17 cellular contexts compared by ENCODE assay signal in genomic region chr7:84091318-84091717, GRCh38.
DNase-seq lines count a peak whose midpoint lies in the region; ATAC-seq lines count a peak whose summit lies in the region.
"Had no signal": no experiment of that assay in that cellular context is flagged by ENCODE, and none has a peak within 500 bp of the region (broad histone marks: within the 10 kb centered on the region; RNA-seq: fewer than 3 reads in every experiment).

No MANE protein-coding gene starts in this region.

- H3K4me3 Mint-ChIP-seq in activated naive CD4-positive, alpha-beta T cell treated with anti-CD3 and anti-CD28 coated beads, Interleukin-2, amount 50 U/mL, for 24 hours = peak overlapping the region; percentile 69
- peak overlapping the region; percentile 43 for H3K4me3 Mint-ChIP-seq in activated T-helper 2 cell treated with anti-CD3 and anti-CD28 coated beads, Interferon-gamma antibody, Interleukin-2, Interleukin-4, amounts not matched to agents 10 μg/mL and 5 μg/mL and 100 μg/mL, durations not matched to agents 14 hours and 24 hours and 36 hours (ENCODE audit: low read depth)
- H3K4me3 Mint-ChIP-seq in stimulated activated naive CD8-positive, alpha-beta T cell treated with anti-CD3 and anti-CD28 coated beads, Interleukin-15, amount 100 ng/mL, for 72 hours = peak overlapping the region; percentile 78 to 81
- H3K4me3 Mint-ChIP-seq: activated CD8-positive, alpha-beta memory T cell treated with anti-CD3 and anti-CD28 coated beads, Interleukin-2, amount 10 ng/mL, durations not matched to agents 7 days and 5 days; H9 had no signal

- H3K9me3 Mint-ChIP-seq in activated naive CD4-positive, alpha-beta T cell treated with anti-CD3 and anti-CD28 coated beads, Interleukin-2, amount 50 U/mL, for 24 hours = peaks cover 4% of the 10 kb centered on the region
- no peaks in the 10 kb centered on the region for H3K9me3 Mint-ChIP-seq in activated T-helper 2 cell treated with anti-CD3 and anti-CD28 coated beads, Interferon-gamma antibody, Interleukin-2, Interleukin-4, amounts not matched to agents 10 μg/mL and 5 μg/mL and 100 μg/mL, durations not matched to agents 14 hours and 24 hours and 36 hours
- H3K9me3 Mint-ChIP-seq in stimulated activated naive CD8-positive, alpha-beta T cell treated with anti-CD3 and anti-CD28 coated beads, Interleukin-15, amount 100 ng/mL, for 72 hours = peaks cover 5 to 7% of the 10 kb centered on the region in 2 donors
- H3K9me3 Mint-ChIP-seq: H9 had no signal

- H3K27me3 Mint-ChIP-seq in activated naive CD4-positive, alpha-beta T cell treated with anti-CD3 and anti-CD28 coated beads, Interleukin-2, amount 50 U/mL, for 24 hours = no peaks in the 10 kb centered on the region
- no peaks in the 10 kb centered on the region for H3K27me3 Mint-ChIP-seq in activated T-helper 2 cell treated with anti-CD3 and anti-CD28 coated beads, Interferon-gamma antibody, Interleukin-2, Interleukin-4, amounts not matched to agents 10 μg/mL and 5 μg/mL and 100 μg/mL, durations not matched to agents 14 hours and 24 hours and 36 hours (ENCODE audit: low read depth)
- H3K27me3 Mint-ChIP-seq in stimulated activated naive CD8-positive, alpha-beta T cell treated with anti-CD3 and anti-CD28 coated beads, Interleukin-15, amount 100 ng/mL, for 72 hours = no peaks in the 10 kb centered on the region
- H3K27me3 Mint-ChIP-seq: activated CD8-positive, alpha-beta memory T cell treated with anti-CD3 and anti-CD28 coated beads, Interleukin-2, amount 10 ng/mL, durations not matched to agents 7 days and 5 days had no signal

- intact Hi-C loops in activated T-helper 2 cell treated with anti-CD3 and anti-CD28 coated beads, Interferon-gamma antibody, Interleukin-2, Interleukin-4, amounts not matched to agents 10 μg/mL and 5 μg/mL and 100 μg/mL, durations not matched to agents 14 hours and 24 hours and 36 hours (cut with micrococcal nuclease) = loop anchor here (5.0 kb wide), 1 partner anchor 96 kb away; no protein-coding TSS in a partner anchor

- no peak for ATAC-seq in stimulated activated naive CD8-positive, alpha-beta T cell treated with anti-CD3 and anti-CD28 coated beads, Interleukin-15, amount 100 ng/mL, for 72 hours
- ATAC-seq: activated CD8-positive, alpha-beta memory T cell treated with anti-CD3 and anti-CD28 coated beads, Interleukin-2, amount 10 ng/mL, durations not matched to agents 7 days and 5 days; heart right ventricle had no signal

- no peak for DNase-seq in activated naive CD4-positive, alpha-beta T cell (lab: John Stamatoyannopoulos, UW)
- peak; percentile 70 for DNase-seq in LoVo (ENCODE audit: low spot score)
- no peak for DNase-seq in activated T-helper 2 cell treated with anti-CD3 and anti-CD28 coated beads, Interferon-gamma antibody, Interleukin-2, Interleukin-4, amounts not matched to agents 10 μg/mL and 5 μg/mL and 100 μg/mL, durations not matched to agents 14 hours and 24 hours and 36 hours (ENCODE audit: low spot score)
- no peak for DNase-seq in stimulated activated naive CD8-positive, alpha-beta T cell treated with anti-CD3 and anti-CD28 coated beads, Interleukin-15, amount 100 ng/mL, for 72 hours
- DNase-seq in stimulated activated CD4-positive, alpha-beta T cell treated with anti-CD3 and anti-CD28 coated beads, Interleukin-1b, Interleukin-23, amount 100 ng/mL, for 48 hours = no peak
- no peak for DNase-seq in NCI-H187 treated with DMSO at 0.1 percent for 48 hours (lab: John Stamatoyannopoulos, UW)
- no peak for DNase-seq in cerebellar nuclear complex (lab: John Stamatoyannopoulos, UW)
- DNase-seq: activated CD8-positive, alpha-beta memory T cell treated with anti-CD3 and anti-CD28 coated beads, Interleukin-2, amount 10 ng/mL, durations not matched to agents 7 days and 5 days; caudate nucleus; effector CD4-positive, alpha-beta T cell; H9; heart right ventricle; MM.1S; NCI-H1930; NCI-H524; nucleus accumbens had no signal

- no peaks in the 10 kb centered on the region for H3K36me3 Mint-ChIP-seq in activated naive CD4-positive, alpha-beta T cell treated with anti-CD3 and anti-CD28 coated beads, Interleukin-2, amount 50 U/mL, for 24 hours
- no peaks in the 10 kb centered on the region for H3K36me3 Mint-ChIP-seq in activated T-helper 2 cell treated with anti-CD3 and anti-CD28 coated beads, Interferon-gamma antibody, Interleukin-2, Interleukin-4, amounts not matched to agents 10 μg/mL and 5 μg/mL and 100 μg/mL, durations not matched to agents 14 hours and 24 hours and 36 hours (ENCODE audit: low read depth)
- H3K36me3 Mint-ChIP-seq: activated CD8-positive, alpha-beta memory T cell treated with anti-CD3 and anti-CD28 coated beads, Interleukin-2, amount 10 ng/mL, durations not matched to agents 7 days and 5 days had no signal

- H3K4me1 Mint-ChIP-seq in activated naive CD4-positive, alpha-beta T cell treated with anti-CD3 and anti-CD28 coated beads, Interleukin-2, amount 50 U/mL, for 24 hours = peaks cover 72% of the 10 kb centered on the region
- peaks cover 15% of the 10 kb centered on the region for H3K4me1 Mint-ChIP-seq in activated T-helper 2 cell treated with anti-CD3 and anti-CD28 coated beads, Interferon-gamma antibody, Interleukin-2, Interleukin-4, amounts not matched to agents 10 μg/mL and 5 μg/mL and 100 μg/mL, durations not matched to agents 14 hours and 24 hours and 36 hours (ENCODE audit: low read depth)
- H3K4me1 Mint-ChIP-seq in stimulated activated naive CD8-positive, alpha-beta T cell treated with anti-CD3 and anti-CD28 coated beads, Interleukin-15, amount 100 ng/mL, for 72 hours = peaks cover 39% of the 10 kb centered on the region

- peak overlapping the region; percentile 92 for H3K27ac Mint-ChIP-seq in activated naive CD4-positive, alpha-beta T cell treated with anti-CD3 and anti-CD28 coated beads, Interleukin-2, amount 50 U/mL, for 24 hours
- H3K27ac Mint-ChIP-seq in activated T-helper 2 cell treated with anti-CD3 and anti-CD28 coated beads, Interferon-gamma antibody, Interleukin-2, Interleukin-4, amounts not matched to agents 10 μg/mL and 5 μg/mL and 100 μg/mL, durations not matched to agents 14 hours and 24 hours and 36 hours = peak overlapping the region; percentile 62
- H3K27ac Mint-ChIP-seq in stimulated activated naive CD8-positive, alpha-beta T cell treated with anti-CD3 and anti-CD28 coated beads, Interleukin-15, amount 100 ng/mL, for 72 hours = peak overlapping the region; percentile 97 to 99
